Comparison of ENCODE assay signal across 1 cellular context in the genomic region with DNA sequence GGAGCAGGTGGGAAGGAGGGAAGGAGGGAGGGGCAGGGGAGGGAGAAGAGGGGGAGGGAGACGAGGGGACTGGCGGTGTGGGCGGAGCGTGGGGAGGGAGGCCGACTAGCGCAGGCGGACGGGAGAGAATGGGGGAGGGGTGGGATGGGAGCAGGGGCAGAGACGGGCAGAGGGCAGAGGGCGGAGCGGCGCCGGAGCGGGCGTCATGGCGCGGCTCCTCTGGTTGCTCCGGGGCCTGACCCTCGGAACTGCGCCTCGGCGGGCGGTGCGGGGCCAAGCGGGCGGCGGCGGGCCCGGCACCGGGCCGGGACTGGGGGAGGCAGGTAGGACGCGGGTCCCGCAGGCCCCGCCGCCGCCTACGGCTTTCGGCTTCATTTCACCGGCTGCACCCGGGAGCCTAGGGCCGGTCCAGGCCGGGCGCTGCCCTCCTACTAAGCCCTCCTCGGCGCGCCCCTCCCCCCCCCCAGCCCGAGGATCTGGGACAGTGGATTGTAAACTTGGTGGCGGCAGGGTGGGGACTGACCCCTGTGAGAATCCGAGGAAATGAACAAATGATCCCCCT.
TF ChIP-seq lines count a peak whose summit lies in the region.

Gene MSRB2, plus strand, starts transcription at position 176 of the 562 bp plus-strand sequence. Its CDS starts 30 bp downstream, at position 206.

TF ChIP-seq in HEK293, 187 proteins besides CTCF, POLR2A, EP300 and RAD21 (continued from another document):
- TF ChIP-seq MEIS1 (CRISPR knock-in tag; IDR thresholded peaks at IDR 0.05; ENCODE audit: borderline replicate concordance) (no peak), BCL11A (tag by site-specific recombination; IDR thresholded peaks at IDR 0.05; ENCODE audit: low read depth) (no peak), ZNF664 (tag by site-specific recombination; IDR thresholded peaks at IDR 0.05) (no peak), ZNF350 (tag by site-specific recombination; IDR thresholded peaks at IDR 0.05) (no peak), ZNF658 (tag by site-specific recombination; IDR thresholded peaks at IDR 0.05) (no peak), ZNF146 (tag by site-specific recombination; IDR thresholded peaks at IDR 0.05) (no peak), ZNF521 (tag by site-specific recombination; IDR thresholded peaks at IDR 0.05) (no peak), SCRT2 (tag by site-specific recombination; IDR thresholded peaks at IDR 0.05) (no peak), ZNF501 (tag by site-specific recombination; IDR thresholded peaks at IDR 0.05) (no peak), GFI1B (tag by site-specific recombination; IDR thresholded peaks at IDR 0.05) (no peak), ZNF560 (tag by site-specific recombination; IDR thresholded peaks at IDR 0.05; ENCODE audit: borderline replicate concordance) (no peak), ZNF37A (tag by site-specific recombination; IDR thresholded peaks at IDR 0.05) (no peak), ZNF48 (tag by site-specific recombination; IDR thresholded peaks at IDR 0.05) (no peak), ZNF555 (tag by site-specific recombination; conservative IDR thresholded peaks at IDR 0.05) (no peak), WT1 (tag by site-specific recombination; IDR thresholded peaks at IDR 0.05) (peak; percentile 87), PBX3 (CRISPR knock-in tag; IDR thresholded peaks at IDR 0.05) (no peak; the same call in 1 of the 2 replicates), ELK4 (IDR thresholded peaks at IDR 0.05; ENCODE audit: borderline replicate concordance, low read depth, low read length) (no peak), ZNF184 (tag by site-specific recombination; IDR thresholded peaks at IDR 0.05) (peak; percentile 60; the same call in 1 of the 2 replicates), ZNF791 (tag by site-specific recombination; IDR thresholded peaks at IDR 0.05) (no peak), ZNF610 (tag by site-specific recombination; IDR thresholded peaks at IDR 0.05; ENCODE audit: borderline replicate concordance) (no peak), KLF16 (tag by site-specific recombination; IDR thresholded peaks at IDR 0.05) (peak; percentile 85; the same call in 1 of the 2 replicates), ZBTB17 (tag by site-specific recombination; IDR thresholded peaks at IDR 0.05) (0 out of 2 replicates have a peak, but pooled peaks have one; percentile 5), REPIN1 (tag by site-specific recombination; IDR thresholded peaks at IDR 0.05; ENCODE audit: low read depth) (no peak), ZNF510 (tag by site-specific recombination; IDR thresholded peaks at IDR 0.05; ENCODE audit: insufficient replicate concordance) (no peak), GLIS2 (tag by site-specific recombination; IDR thresholded peaks at IDR 0.05) (peak; percentile 67), ZNF157 (tag by site-specific recombination; IDR thresholded peaks at IDR 0.05) (no peak), ZNF670 (tag by site-specific recombination; IDR thresholded peaks at IDR 0.05; ENCODE audit: low read depth) (no peak), ZNF692 (tag by site-specific recombination; IDR thresholded peaks at IDR 0.05) (no peak; the same call in 1 of the 2 replicates), ZNF335 (tag by site-specific recombination; conservative IDR thresholded peaks at IDR 0.05) (peak; percentile 87), HOXD13 (CRISPR knock-in tag; IDR thresholded peaks at IDR 0.05; ENCODE audit: borderline replicate concordance) (no peak), ZNF843 (tag by site-specific recombination; IDR thresholded peaks at IDR 0.05) (0 out of 2 replicates have a peak, but pooled peaks have one; percentile 37), ZXDB (tag by site-specific recombination; IDR thresholded peaks at IDR 0.05) (peak; percentile 93), INSM2 (tag by site-specific recombination; IDR thresholded peaks at IDR 0.05) (0 out of 2 replicates have a peak, but pooled peaks have one; percentile 26), OSR2 (tag by site-specific recombination; IDR thresholded peaks at IDR 0.05) (0 out of 2 replicates have a peak, but pooled peaks have one; percentile 12), ZNF549 (tag by site-specific recombination; IDR thresholded peaks at IDR 0.05) (no peak), ZNF626 (tag by site-specific recombination; IDR thresholded peaks at IDR 0.05) (no peak), MZF1 (tag by site-specific recombination; IDR thresholded peaks at IDR 0.05; ENCODE audit: borderline replicate concordance) (no peak), SP7 (tag by site-specific recombination; IDR thresholded peaks at IDR 0.05) (0 out of 2 replicates have a peak, but pooled peaks have one; percentile 42), SALL2 (tag by site-specific recombination; IDR thresholded peaks at IDR 0.05; ENCODE audit: borderline replicate concordance) (no peak)
- TF ChIP-seq, protein P1, sequence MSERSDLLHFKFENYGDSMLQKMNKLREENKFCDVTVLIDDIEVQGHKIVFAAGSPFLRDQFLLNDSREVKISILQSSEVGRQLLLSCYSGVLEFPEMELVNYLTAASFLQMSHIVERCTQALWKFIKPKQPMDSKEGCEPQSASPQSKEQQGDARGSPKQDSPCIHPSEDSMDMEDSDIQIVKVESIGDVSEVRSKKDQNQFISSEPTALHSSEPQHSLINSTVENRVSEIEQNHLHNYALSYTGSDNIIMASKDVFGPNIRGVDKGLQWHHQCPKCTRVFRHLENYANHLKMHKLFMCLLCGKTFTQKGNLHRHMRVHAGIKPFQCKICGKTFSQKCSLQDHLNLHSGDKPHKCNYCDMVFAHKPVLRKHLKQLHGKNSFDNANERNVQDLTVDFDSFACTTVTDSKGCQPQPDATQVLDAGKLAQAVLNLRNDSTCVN (tag by site-specific recombination; optimal IDR thresholded peaks at IDR 0.05), result peak; percentile 44
- TF ChIP-seq, protein P2, sequence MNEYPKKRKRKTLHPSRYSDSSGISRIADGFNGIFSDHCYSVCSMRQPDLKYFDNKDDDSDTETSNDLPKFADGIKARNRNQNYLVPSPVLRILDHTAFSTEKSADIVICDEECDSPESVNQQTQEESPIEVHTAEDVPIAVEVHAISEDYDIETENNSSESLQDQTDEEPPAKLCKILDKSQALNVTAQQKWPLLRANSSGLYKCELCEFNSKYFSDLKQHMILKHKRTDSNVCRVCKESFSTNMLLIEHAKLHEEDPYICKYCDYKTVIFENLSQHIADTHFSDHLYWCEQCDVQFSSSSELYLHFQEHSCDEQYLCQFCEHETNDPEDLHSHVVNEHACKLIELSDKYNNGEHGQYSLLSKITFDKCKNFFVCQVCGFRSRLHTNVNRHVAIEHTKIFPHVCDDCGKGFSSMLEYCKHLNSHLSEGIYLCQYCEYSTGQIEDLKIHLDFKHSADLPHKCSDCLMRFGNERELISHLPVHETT (tag by site-specific recombination; IDR thresholded peaks at IDR 0.05), result no peak
- TF ChIP-seq, protein P3, sequence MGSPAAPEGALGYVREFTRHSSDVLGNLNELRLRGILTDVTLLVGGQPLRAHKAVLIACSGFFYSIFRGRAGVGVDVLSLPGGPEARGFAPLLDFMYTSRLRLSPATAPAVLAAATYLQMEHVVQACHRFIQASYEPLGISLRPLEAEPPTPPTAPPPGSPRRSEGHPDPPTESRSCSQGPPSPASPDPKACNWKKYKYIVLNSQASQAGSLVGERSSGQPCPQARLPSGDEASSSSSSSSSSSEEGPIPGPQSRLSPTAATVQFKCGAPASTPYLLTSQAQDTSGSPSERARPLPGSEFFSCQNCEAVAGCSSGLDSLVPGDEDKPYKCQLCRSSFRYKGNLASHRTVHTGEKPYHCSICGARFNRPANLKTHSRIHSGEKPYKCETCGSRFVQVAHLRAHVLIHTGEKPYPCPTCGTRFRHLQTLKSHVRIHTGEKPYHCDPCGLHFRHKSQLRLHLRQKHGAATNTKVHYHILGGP (tag by site-specific recombination; IDR thresholded peaks at IDR 0.05), result no peak
- TF ChIP-seq, protein P4, sequence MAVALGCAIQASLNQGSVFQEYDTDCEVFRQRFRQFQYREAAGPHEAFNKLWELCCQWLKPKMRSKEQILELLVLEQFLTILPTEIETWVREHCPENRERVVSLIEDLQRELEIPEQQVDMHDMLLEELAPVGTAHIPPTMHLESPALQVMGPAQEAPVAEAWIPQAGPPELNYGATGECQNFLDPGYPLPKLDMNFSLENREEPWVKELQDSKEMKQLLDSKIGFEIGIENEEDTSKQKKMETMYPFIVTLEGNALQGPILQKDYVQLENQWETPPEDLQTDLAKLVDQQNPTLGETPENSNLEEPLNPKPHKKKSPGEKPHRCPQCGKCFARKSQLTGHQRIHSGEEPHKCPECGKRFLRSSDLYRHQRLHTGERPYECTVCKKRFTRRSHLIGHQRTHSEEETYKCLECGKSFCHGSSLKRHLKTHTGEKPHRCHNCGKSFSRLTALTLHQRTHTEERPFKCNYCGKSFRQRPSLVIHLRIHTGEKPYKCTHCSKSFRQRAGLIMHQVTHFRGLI (tag by site-specific recombination; IDR thresholded peaks at IDR 0.05), result no peak
- TF ChIP-seq, protein P5, sequence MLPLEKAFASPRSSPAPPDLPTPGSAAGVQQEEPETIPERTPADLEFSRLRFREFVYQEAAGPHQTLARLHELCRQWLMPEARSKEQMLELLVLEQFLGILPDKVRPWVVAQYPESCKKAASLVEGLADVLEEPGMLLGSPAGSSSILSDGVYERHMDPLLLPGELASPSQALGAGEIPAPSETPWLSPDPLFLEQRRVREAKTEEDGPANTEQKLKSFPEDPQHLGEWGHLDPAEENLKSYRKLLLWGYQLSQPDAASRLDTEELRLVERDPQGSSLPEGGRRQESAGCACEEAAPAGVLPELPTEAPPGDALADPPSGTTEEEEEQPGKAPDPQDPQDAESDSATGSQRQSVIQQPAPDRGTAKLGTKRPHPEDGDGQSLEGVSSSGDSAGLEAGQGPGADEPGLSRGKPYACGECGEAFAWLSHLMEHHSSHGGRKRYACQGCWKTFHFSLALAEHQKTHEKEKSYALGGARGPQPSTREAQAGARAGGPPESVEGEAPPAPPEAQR (tag by site-specific recombination; IDR thresholded peaks at IDR 0.05), result no peak
- TF ChIP-seq, protein P6, sequence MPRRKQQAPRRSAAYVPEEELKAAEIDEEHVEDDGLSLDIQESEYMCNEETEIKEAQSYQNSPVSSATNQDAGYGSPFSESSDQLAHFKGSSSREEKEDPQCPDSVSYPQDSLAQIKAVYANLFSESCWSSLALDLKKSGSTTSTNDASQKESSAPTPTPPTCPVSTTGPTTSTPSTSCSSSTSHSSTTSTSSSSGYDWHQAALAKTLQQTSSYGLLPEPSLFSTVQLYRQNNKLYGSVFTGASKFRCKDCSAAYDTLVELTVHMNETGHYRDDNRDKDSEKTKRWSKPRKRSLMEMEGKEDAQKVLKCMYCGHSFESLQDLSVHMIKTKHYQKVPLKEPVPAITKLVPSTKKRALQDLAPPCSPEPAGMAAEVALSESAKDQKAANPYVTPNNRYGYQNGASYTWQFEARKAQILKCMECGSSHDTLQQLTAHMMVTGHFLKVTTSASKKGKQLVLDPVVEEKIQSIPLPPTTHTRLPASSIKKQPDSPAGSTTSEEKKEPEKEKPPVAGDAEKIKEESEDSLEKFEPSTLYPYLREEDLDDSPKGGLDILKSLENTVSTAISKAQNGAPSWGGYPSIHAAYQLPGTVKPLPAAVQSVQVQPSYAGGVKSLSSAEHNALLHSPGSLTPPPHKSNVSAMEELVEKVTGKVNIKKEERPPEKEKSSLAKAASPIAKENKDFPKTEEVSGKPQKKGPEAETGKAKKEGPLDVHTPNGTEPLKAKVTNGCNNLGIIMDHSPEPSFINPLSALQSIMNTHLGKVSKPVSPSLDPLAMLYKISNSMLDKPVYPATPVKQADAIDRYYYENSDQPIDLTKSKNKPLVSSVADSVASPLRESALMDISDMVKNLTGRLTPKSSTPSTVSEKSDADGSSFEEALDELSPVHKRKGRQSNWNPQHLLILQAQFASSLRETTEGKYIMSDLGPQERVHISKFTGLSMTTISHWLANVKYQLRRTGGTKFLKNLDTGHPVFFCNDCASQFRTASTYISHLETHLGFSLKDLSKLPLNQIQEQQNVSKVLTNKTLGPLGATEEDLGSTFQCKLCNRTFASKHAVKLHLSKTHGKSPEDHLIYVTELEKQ (tag by site-specific recombination; IDR thresholded peaks at IDR 0.05; ENCODE audit: borderline replicate concordance), result peak; percentile 37; the same call in 1 of the 2 replicates
